ENCODE assay signal across 20 cellular contexts in the genomic region with DNA sequence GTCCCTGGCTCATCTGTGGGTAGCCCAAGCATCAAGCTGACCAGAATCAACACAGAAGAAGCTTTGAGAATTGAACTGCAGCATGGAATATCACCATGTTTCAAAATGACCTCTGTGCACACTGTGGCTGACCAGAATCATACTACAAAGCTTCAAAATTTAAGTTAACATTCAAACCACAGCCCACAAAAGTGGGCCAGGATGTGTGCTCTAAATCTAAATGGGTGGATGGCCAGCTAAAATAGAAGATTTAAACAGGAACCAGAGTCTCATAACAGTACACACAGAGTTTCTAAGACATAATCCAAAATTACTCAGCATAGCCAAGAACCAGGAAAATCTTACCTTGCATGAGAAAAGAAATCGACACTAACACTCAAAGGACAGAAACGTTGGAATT. TPM values are rescaled to one million over a fixed set of nuclear protein-coding genes. Genes with fewer than 3 reads are reported as not detected.
A peak's percentile ranks its signal among the peaks of the same experiment; 100 is the strongest.
DNase-seq lines count a peak whose midpoint lies in the region; ATAC-seq and TF ChIP-seq lines count a peak whose summit lies in the region.
"Had no signal": no experiment of that assay in that cellular context is flagged by ENCODE, and none has a peak within 500 bp of the region (broad histone marks: within the 10 kb centered on the region; RNA-seq: fewer than 3 reads in every experiment).

No MANE protein-coding gene starts in this region.

- H3K9me3 Mint-ChIP-seq in neural crest cell: peaks cover 12% of the 10 kb centered on the region

- H3K27me3 Mint-ChIP-seq in neural crest cell (ENCODE audit: low read depth): no peaks in the 10 kb centered on the region
- H3K27me3 Mint-ChIP-seq: naive B cell had no signal

- DNase-seq in neural crest cell (ENCODE audit: low read depth, low spot score) (no peak), NCI-H1092 treated with DMSO at 0.1 percent for 48 hours (lab: John Stamatoyannopoulos, UW) (no peak), middle frontal gyrus (ENCODE audit: extremely low spot score, low spot score) (no peak), globus pallidus (ENCODE audit: low spot score) (no peak)
- DNase-seq: activated CD4-positive, alpha-beta T cell treated with anti-CD3 and anti-CD28 coated beads, Interleukin-2, amount 50 U/mL, for 1 hour; activated T-cell treated with anti-CD3 and anti-CD28 coated beads, Interleukin-2, amount 50 U/mL, for 1 hour; brain microvascular endothelial cell; GOT3; KG1; lower lobe of right lung; naive B cell; NCI-H1105 treated with DMSO at 0.1 percent for 48 hours; posterior cingulate gyrus; stimulated activated CD4-positive, alpha-beta T cell treated with anti-CD3 and anti-CD28 coated beads, Interleukin-4, amount 100 ng/mL, for 24 hours; transverse colon had no signal

- TF ChIP-seq CTCF in neural crest cell (conservative IDR thresholded peaks at IDR 0.05): no peak

- peak overlapping the region; percentile 65 for H3K27ac Mint-ChIP-seq in neural crest cell (ENCODE audit: unreplicated experiment)
- H3K27ac Mint-ChIP-seq: activated naive CD8-positive, alpha-beta T cell; dendritic cell treated with granulocyte-macrophage colony-stimulating factor and Interleukin-4, amounts not matched to agents 40 ng/mL and 50 ng/mL, for 4 days had no signal

- peaks cover 3% of the 10 kb centered on the region for H3K36me3 Mint-ChIP-seq in neural crest cell (ENCODE audit: low read depth)

- ATAC-seq in GM18511 (IDR thresholded peaks at IDR 0.05; ENCODE audit: unreplicated experiment) (peak; percentile 74), GM19463 (IDR thresholded peaks at IDR 0.05; ENCODE audit: unreplicated experiment) (peak; percentile 81), HG02981 (IDR thresholded peaks at IDR 0.05; ENCODE audit: unreplicated experiment) (peak; percentile 75)
- ATAC-seq: lower lobe of right lung had no signal

- H3K4me3 Mint-ChIP-seq in neural crest cell: no peak overlapping the region
- H3K4me3 Mint-ChIP-seq: activated naive CD8-positive, alpha-beta T cell; dendritic cell treated with granulocyte-macrophage colony-stimulating factor and Interleukin-4, amounts not matched to agents 40 ng/mL and 50 ng/mL, for 4 days; naive B cell had no signal

- H3K4me1 Mint-ChIP-seq in neural crest cell: no peaks in the 10 kb centered on the region

RNA-seq across cellular contexts. Expression of a gene that starts 46.1 kb away (rescaled TPM):
- total RNA-seq in neural crest cell: 38.2 and 38.4 TPM in 2 replicates
